13 cellular contexts compared by ENCODE assay signal in genomic region chr4:107283587-107284559, GRCh38.
DNase-seq lines count a peak whose midpoint lies in the region; ATAC-seq and TF ChIP-seq lines count a peak whose summit lies in the region.
"Had no signal": no experiment of that assay in that cellular context is flagged by ENCODE, and none has a peak within 500 bp of the region (broad histone marks: within the 10 kb centered on the region; RNA-seq: fewer than 3 reads in every experiment).

No MANE protein-coding gene starts in this region.

- in situ Hi-C loops in astrocyte of the spinal cord (cut with HindIII; ENCODE audit: low sequenced_read_pairs) = no loop called here

- no peak for ATAC-seq in HG02840 (IDR thresholded peaks at IDR 0.05; ENCODE audit: low FRiP score, unreplicated experiment)

- H3K27me3 Mint-ChIP-seq in CD14-positive monocyte (ENCODE audit: low read depth in 3 of 3) = peaks cover 0 to 2% (median 0%) of the 10 kb centered on the region in 3 donors
- H3K27me3 Mint-ChIP-seq: activated CD4-positive, alpha-beta T cell treated with anti-CD3 and anti-CD28 coated beads, Interleukin-2, amount 10 ng/mL, durations not matched to agents 24 days and 14 days had no signal

- no peak overlapping the region for H3K4me3 Mint-ChIP-seq in CD14-positive monocyte
- H3K4me3 Mint-ChIP-seq: activated CD4-positive, alpha-beta T cell treated with anti-CD3 and anti-CD28 coated beads, Interleukin-2, amount 10 ng/mL, durations not matched to agents 24 days and 14 days; activated naive CD4-positive, alpha-beta T cell treated with anti-CD3 and anti-CD28 coated beads, Interleukin-2, amount 50 U/mL, for 24 hours had no signal

- H3K27ac Mint-ChIP-seq in CD14-positive monocyte = no peak overlapping the region
- H3K27ac Mint-ChIP-seq: activated CD4-positive, alpha-beta T cell treated with anti-CD3 and anti-CD28 coated beads, Interleukin-2, amount 10 ng/mL, durations not matched to agents 24 days and 14 days; activated naive CD4-positive, alpha-beta T cell treated with anti-CD3 and anti-CD28 coated beads, Interleukin-2, amount 50 U/mL, for 24 hours had no signal

- no peaks in the 10 kb centered on the region for H3K4me1 Mint-ChIP-seq in CD14-positive monocyte
- H3K4me1 Mint-ChIP-seq: activated CD4-positive, alpha-beta T cell treated with anti-CD3 and anti-CD28 coated beads, Interleukin-2, amount 10 ng/mL, durations not matched to agents 24 days and 14 days; activated naive CD4-positive, alpha-beta T cell treated with anti-CD3 and anti-CD28 coated beads, Interleukin-2, amount 50 U/mL, for 24 hours had no signal

- TF ChIP-seq CTCF in AG04449 (IDR thresholded peaks at IDR 0.05; ENCODE audit: insufficient read depth, low read length, missing control alignments) (no peak), astrocyte of the spinal cord (IDR thresholded peaks at IDR 0.05; ENCODE audit: low read depth, low read length) (no peak), CD14-positive monocyte (IDR thresholded peaks at IDR 0.05) (no peak)

- intact Hi-C loops in CD14-positive monocyte (cut with micrococcal nuclease) = no loop called here

- CTCF ChIA-PET in AG04449 (lab: Yijun Ruan, JAX) = no interaction called here

- peak; percentile 93 for DNase-seq in AG04449 (ENCODE audit: low read depth, low spot score)
- peak; percentile 94 for DNase-seq in HS-5 (ENCODE audit: low read depth)
- peak; percentile 95 for DNase-seq in astrocyte of the spinal cord (ENCODE audit: low read depth, low spot score)
- peak; percentile 96 for DNase-seq in iris pigment epithelial cell (ENCODE audit: low read depth)
- no peak for DNase-seq in cerebellar cortex (ENCODE audit: low spot score)
- no peak for DNase-seq in CD14-positive monocyte (ENCODE audit: low spot score)
- no peak for DNase-seq in NCI-H1092 (lab: John Stamatoyannopoulos, UW)
- DNase-seq: activated CD4-positive, alpha-beta T cell treated with anti-CD3 and anti-CD28 coated beads, Interleukin-2, amount 10 ng/mL, durations not matched to agents 24 days and 14 days; midbrain; NCI-H1417; RPMI8226 had no signal

- peaks cover 0 to 5% (median 0%) of the 10 kb centered on the region in 7 donors for H3K9me3 Mint-ChIP-seq in CD14-positive monocyte
- H3K9me3 Mint-ChIP-seq: activated CD4-positive, alpha-beta T cell treated with anti-CD3 and anti-CD28 coated beads, Interleukin-2, amount 10 ng/mL, durations not matched to agents 24 days and 14 days; activated naive CD4-positive, alpha-beta T cell treated with anti-CD3 and anti-CD28 coated beads, Interleukin-2, amount 50 U/mL, for 24 hours had no signal

- H3K4me3 ChIP-seq in AG04449 (ENCODE audit: low read depth, low read length) = no peak overlapping the region
- no peak overlapping the region for H3K4me3 ChIP-seq in astrocyte of the spinal cord (ENCODE audit: low read depth, low read length)

- POLR2A ChIA-PET in AG04449 (lab: Yijun Ruan, JAX) = no interaction called here

- H3K36me3 Mint-ChIP-seq in CD14-positive monocyte = no peaks in the 10 kb centered on the region
- H3K36me3 Mint-ChIP-seq: activated naive CD4-positive, alpha-beta T cell treated with anti-CD3 and anti-CD28 coated beads, Interleukin-2, amount 50 U/mL, for 24 hours had no signal

Comparison
In these comparisons a context has a peak if more than half of its experiments do, and no peak if none do; other contexts are left out.
1. DNase-seq: peak in AG04449 (single experiment), HS-5 (single experiment), astrocyte of the spinal cord (single experiment) and iris pigment epithelial cell (single experiment); none in cerebellar cortex (single experiment), CD14-positive monocyte (single experiment) and NCI-H1092 (single experiment).